In genomic region chr4:175930471-175930870, GRCh38 we compare ENCODE assay signal across 21 cellular contexts.
"Had no signal": no experiment of that assay in that cellular context is flagged by ENCODE, and none has a peak within 500 bp of the region (broad histone marks: within the 10 kb centered on the region; RNA-seq: fewer than 3 reads in every experiment).

No MANE protein-coding gene starts in this region.

- H3K27ac ChIP-seq: dorsolateral prefrontal cortex, gastrocnemius medialis, heart right ventricle, neural progenitor cell, parathyroid adenoma, prostate gland, right lobe of liver, skin epidermis had no signal

- H3K36me3 Mint-ChIP-seq: natural killer cell treated with Interleukin-12 subunit alpha and Interleukin-12 subunit beta and Interleukin-15 and Interleukin-18, amount 100 ng/mL, for 72 hours; neural progenitor cell had no signal

- H3K4me3 ChIP-seq: dorsolateral prefrontal cortex, gastrocnemius medialis, heart right ventricle, mucosa of descending colon, neural progenitor cell, prostate gland, right lobe of liver, skin epidermis had no signal

- DNase-seq: cortex of kidney; dorsolateral prefrontal cortex; effector CD8-positive, alpha-beta T cell; gastrocnemius medialis; heart right ventricle; hypothalamus; kidney glomerular epithelial cell; mucosa of descending colon; nucleus accumbens; right lobe of liver; stimulated activated CD4-positive, alpha-beta T cell treated with anti-CD3 and anti-CD28 coated beads, Interleukin-12 subunit alpha, Interleukin-12 subunit beta, amount 100 ng/mL, for 4 hours; stimulated activated naive CD4-positive, alpha-beta T cell treated with Interleukin-2 at 50 U/mL for 16 hours; trophoblast cell had no signal

- FAIRE-seq: islet of Langerhans, urothelium cell line had no signal

- H3K4me3 Mint-ChIP-seq: natural killer cell treated with Interleukin-12 subunit alpha and Interleukin-12 subunit beta and Interleukin-15 and Interleukin-18, amount 100 ng/mL, for 72 hours; neural progenitor cell had no signal

- H3K9me3 Mint-ChIP-seq: natural killer cell treated with Interleukin-12 subunit alpha and Interleukin-12 subunit beta and Interleukin-15 and Interleukin-18, amount 100 ng/mL, for 72 hours; neural progenitor cell had no signal

- H3K4me2 ChIP-seq: neural progenitor cell had no signal

- H3K9ac ChIP-seq: neural progenitor cell, parathyroid adenoma had no signal

- H3K79me2 ChIP-seq: parathyroid adenoma had no signal

- H3K9me3 ChIP-seq: gastrocnemius medialis, heart right ventricle, mucosa of descending colon, prostate gland, right lobe of liver had no signal

- H3K27ac Mint-ChIP-seq: natural killer cell treated with Interleukin-12 subunit alpha and Interleukin-12 subunit beta and Interleukin-15 and Interleukin-18, amount 100 ng/mL, for 72 hours; neural progenitor cell had no signal

- H3K4me1 ChIP-seq: gastrocnemius medialis, heart right ventricle, neural progenitor cell, parathyroid adenoma, prostate gland, right lobe of liver had no signal

- ATAC-seq: esophagus mucosa; gastrocnemius medialis; heart right ventricle; mucosa of descending colon; natural killer cell treated with Interleukin-12 subunit alpha and Interleukin-12 subunit beta and Interleukin-15 and Interleukin-18, amount 100 ng/mL, for 72 hours; right lobe of liver had no signal

- H3K36me3 ChIP-seq: gastrocnemius medialis, heart right ventricle, neural progenitor cell, prostate gland, right lobe of liver had no signal

- H3K27me3 ChIP-seq: dorsolateral prefrontal cortex, gastrocnemius medialis, heart right ventricle, neural progenitor cell, right lobe of liver had no signal

- H3K27me3 Mint-ChIP-seq: natural killer cell treated with Interleukin-12 subunit alpha and Interleukin-12 subunit beta and Interleukin-15 and Interleukin-18, amount 100 ng/mL, for 72 hours had no signal
